Comparison of ENCODE assay signal across 14 cellular contexts in genomic region chr1:216183427-216183826, GRCh38.
DNase-seq lines count a peak whose midpoint lies in the region; ATAC-seq, FAIRE-seq and TF ChIP-seq lines count a peak whose summit lies in the region.
"Had no signal": no experiment of that assay in that cellular context is flagged by ENCODE, and none has a peak within 500 bp of the region (broad histone marks: within the 10 kb centered on the region; RNA-seq: fewer than 3 reads in every experiment).

No MANE protein-coding gene starts in this region.

- DNase-seq in D721Med (ENCODE audit: insufficient read length, low spot score) (no peak), SK-N-DZ (ENCODE audit: low spot score) (peak; percentile 19), esophagus muscularis mucosa (ENCODE audit: extremely low spot score) (no peak), posterior vena cava (ENCODE audit: low spot score) (no peak)
- no peak for DNase-seq in activated CD8-positive, alpha-beta memory T cell treated with anti-CD3 and anti-CD28 coated beads, Interleukin-2, amount 50 U/mL, for 48 hours
- DNase-seq: activated CD4-positive, alpha-beta T cell treated with anti-CD3 and anti-CD28 coated beads for 48 hours; mammary epithelial cell; NK-92 treated with Interleukin-12 subunit alpha and Interleukin-12 subunit beta, amount 100 ng/mL, for 24 hours; ovary; stimulated activated CD4-positive, alpha-beta T cell treated with anti-CD3 and anti-CD28 coated beads, Interleukin-4, amount 100 ng/mL, for 24 hours; stimulated activated naive CD8-positive, alpha-beta T cell treated with anti-CD3 and anti-CD28 coated beads, Interleukin-15, Interleukin-2, amounts not matched to agents 100 U/mL and 50 U/mL, for 24 hours had no signal

- no peaks in the 10 kb centered on the region for H3K36me3 ChIP-seq in HUES48 (ENCODE audit: control insufficient read depth, insufficient read depth, low read length)
- H3K36me3 ChIP-seq in iPS-20b (ENCODE audit: insufficient read depth, low read depth, low read length), result no peaks in the 10 kb centered on the region
- no peaks in the 10 kb centered on the region for H3K36me3 ChIP-seq in esophagus muscularis mucosa
- H3K36me3 ChIP-seq: ovary had no signal

- TF ChIP-seq EP300 in esophagus muscularis mucosa (IDR thresholded peaks at IDR 0.05), result no peak

- no peaks in the 10 kb centered on the region for H3K27me3 ChIP-seq in HUES48 (ENCODE audit: control insufficient read depth, insufficient read depth, low read length)
- H3K27me3 ChIP-seq in iPS-20b (ENCODE audit: insufficient read depth, low read length), result no peaks in the 10 kb centered on the region
- no peaks in the 10 kb centered on the region for H3K27me3 ChIP-seq in esophagus muscularis mucosa
- H3K27me3 ChIP-seq: ovary had no signal

- H3K27ac ChIP-seq in HUES48 (ENCODE audit: low read depth, low read length) (peak overlapping the region; percentile 83), iPS-20b (ENCODE audit: low read length) (no peak overlapping the region), esophagus muscularis mucosa (replicated peaks in 1 of 4) (no peak overlapping the region)
- H3K27ac ChIP-seq: ovary had no signal

- peak; percentile 92 for FAIRE-seq in D721Med (lab: Jason Lieb, UNC)

- 79% methylated on average over 5 of the region's 5 CpGs for WGBS in esophagus muscularis mucosa

- no peak for TF ChIP-seq CTCF in D721Med (IDR thresholded peaks at IDR 0.05; ENCODE audit: insufficient read depth, missing control alignments)
- TF ChIP-seq CTCF in esophagus muscularis mucosa (IDR thresholded peaks at IDR 0.05), result no peak

- no peaks in the 10 kb centered on the region for H3K9me3 ChIP-seq in HUES48 (ENCODE audit: control insufficient read depth, insufficient read depth, low read length)
- H3K9me3 ChIP-seq in iPS-20b (ENCODE audit: insufficient read depth, low read depth, low read length), result no peaks in the 10 kb centered on the region
- H3K9me3 ChIP-seq in esophagus muscularis mucosa, result no peaks in the 10 kb centered on the region
- H3K9me3 ChIP-seq: ovary had no signal

- H3K4me1 ChIP-seq in HUES48 (ENCODE audit: control insufficient read depth, insufficient read depth, low read length), result peaks cover 50% of the 10 kb centered on the region
- H3K4me1 ChIP-seq in iPS-20b (ENCODE audit: insufficient read depth, low read length), result peaks cover 25% of the 10 kb centered on the region
- H3K4me1 ChIP-seq in esophagus muscularis mucosa, result peaks cover 0 to 2% (median 0%) of the 10 kb centered on the region in 4 donors

- no peak for TF ChIP-seq POLR2A in esophagus muscularis mucosa (IDR thresholded peaks at IDR 0.05; ENCODE audit: low read depth)

- ATAC-seq in GM18909 (IDR thresholded peaks at IDR 0.05; ENCODE audit: poor library complexity, unreplicated experiment), result no peak
- ATAC-seq: stimulated activated naive CD8-positive, alpha-beta T cell treated with anti-CD3 and anti-CD28 coated beads, Interleukin-15, Interleukin-2, amounts not matched to agents 100 U/mL and 50 U/mL, for 24 hours had no signal

- intact Hi-C loops in esophagus muscularis mucosa (cut with DNase I), result no loop called here
- intact Hi-C loops in posterior vena cava (cut with DNase I), result no loop called here

- H3K9ac ChIP-seq in HUES48 (ENCODE audit: low read depth, low read length) (peak overlapping the region; percentile 13; the same call in 1 of the 2 replicates), iPS-20b (ENCODE audit: low read depth, low read length) (peak overlapping the region; percentile 14; the same call in 1 of the 2 replicates)

- H3K4me3 ChIP-seq in HUES48 (ENCODE audit: low read depth, low read length), result peak overlapping the region; percentile 35
- H3K4me3 ChIP-seq in iPS-20b (ENCODE audit: low read length), result peak overlapping the region; percentile 36
- H3K4me3 ChIP-seq in esophagus muscularis mucosa, result no peak overlapping the region
- H3K4me3 ChIP-seq: ovary had no signal

Comparison
In these comparisons a context has a peak if more than half of its experiments do, and no peak if none do; other contexts are left out.
1. H3K4me3 ChIP-seq: peak in HUES48 (single experiment) and iPS-20b (single experiment); none in esophagus muscularis mucosa (0 of 4).